Comparison of ENCODE assay signal across 1 cellular context in the genomic region with DNA sequence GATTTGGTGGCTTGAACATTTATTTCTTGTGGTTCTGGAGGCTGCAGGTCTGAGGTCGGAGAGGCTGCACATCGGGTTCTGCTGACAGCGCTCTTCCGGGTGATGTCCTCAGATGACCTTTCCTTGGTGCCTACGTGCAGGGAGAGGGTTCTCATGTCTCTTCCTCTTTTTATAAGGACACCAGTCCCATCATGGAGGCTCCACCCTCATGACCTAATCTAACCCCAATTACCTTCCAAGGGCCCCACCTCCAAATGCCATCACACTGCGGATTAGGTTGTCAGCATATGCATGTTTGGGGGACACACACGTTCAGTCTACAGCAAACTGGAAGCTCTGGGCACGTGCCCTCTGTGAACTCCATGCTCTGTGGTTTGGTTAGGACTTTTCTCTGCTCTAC.
TF ChIP-seq lines count a peak whose summit lies in the region.

No MANE protein-coding gene starts in this region.

TF ChIP-seq in WTC11, 78 proteins besides CTCF, POLR2A, EP300 and RAD21 (continued from another document):
- TF ChIP-seq, protein P1, sequence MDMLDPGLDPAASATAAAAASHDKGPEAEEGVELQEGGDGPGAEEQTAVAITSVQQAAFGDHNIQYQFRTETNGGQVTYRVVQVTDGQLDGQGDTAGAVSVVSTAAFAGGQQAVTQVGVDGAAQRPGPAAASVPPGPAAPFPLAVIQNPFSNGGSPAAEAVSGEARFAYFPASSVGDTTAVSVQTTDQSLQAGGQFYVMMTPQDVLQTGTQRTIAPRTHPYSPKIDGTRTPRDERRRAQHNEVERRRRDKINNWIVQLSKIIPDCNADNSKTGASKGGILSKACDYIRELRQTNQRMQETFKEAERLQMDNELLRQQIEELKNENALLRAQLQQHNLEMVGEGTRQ (CRISPR knock-in tag; IDR thresholded peaks at IDR 0.05): no peak
- TF ChIP-seq TCF7 (CRISPR knock-in tag; IDR thresholded peaks at IDR 0.05; ENCODE audit: low read depth) (no peak), MXD4 (CRISPR knock-in tag; IDR thresholded peaks at IDR 0.05; ENCODE audit: borderline replicate concordance) (no peak), ZNF416 (CRISPR knock-in tag; IDR thresholded peaks at IDR 0.05) (no peak), GRHL2 (CRISPR knock-in tag; IDR thresholded peaks at IDR 0.05; ENCODE audit: insufficient replicate concordance, severe bottlenecking) (no peak), RORB (CRISPR knock-in tag; IDR thresholded peaks at IDR 0.05) (no peak), CREB1 (CRISPR knock-in tag; IDR thresholded peaks at IDR 0.05) (no peak), CBFB (CRISPR knock-in tag; IDR thresholded peaks at IDR 0.05; ENCODE audit: low read depth) (no peak), ATF1 (CRISPR knock-in tag; IDR thresholded peaks at IDR 0.05) (no peak)
- TF ChIP-seq, protein P2, sequence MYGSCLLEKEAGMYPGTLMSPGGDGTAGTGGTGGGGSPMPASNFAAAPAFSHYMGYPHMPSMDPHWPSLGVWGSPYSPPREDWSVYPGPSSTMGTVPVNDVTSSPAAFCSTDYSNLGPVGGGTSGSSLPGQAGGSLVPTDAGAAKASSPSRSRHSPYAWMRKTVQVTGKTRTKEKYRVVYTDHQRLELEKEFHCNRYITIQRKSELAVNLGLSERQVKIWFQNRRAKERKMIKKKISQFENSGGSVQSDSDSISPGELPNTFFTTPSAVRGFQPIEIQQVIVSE (CRISPR knock-in tag; IDR thresholded peaks at IDR 0.05; ENCODE audit: borderline replicate concordance): no peak
- TF ChIP-seq, protein P3, sequence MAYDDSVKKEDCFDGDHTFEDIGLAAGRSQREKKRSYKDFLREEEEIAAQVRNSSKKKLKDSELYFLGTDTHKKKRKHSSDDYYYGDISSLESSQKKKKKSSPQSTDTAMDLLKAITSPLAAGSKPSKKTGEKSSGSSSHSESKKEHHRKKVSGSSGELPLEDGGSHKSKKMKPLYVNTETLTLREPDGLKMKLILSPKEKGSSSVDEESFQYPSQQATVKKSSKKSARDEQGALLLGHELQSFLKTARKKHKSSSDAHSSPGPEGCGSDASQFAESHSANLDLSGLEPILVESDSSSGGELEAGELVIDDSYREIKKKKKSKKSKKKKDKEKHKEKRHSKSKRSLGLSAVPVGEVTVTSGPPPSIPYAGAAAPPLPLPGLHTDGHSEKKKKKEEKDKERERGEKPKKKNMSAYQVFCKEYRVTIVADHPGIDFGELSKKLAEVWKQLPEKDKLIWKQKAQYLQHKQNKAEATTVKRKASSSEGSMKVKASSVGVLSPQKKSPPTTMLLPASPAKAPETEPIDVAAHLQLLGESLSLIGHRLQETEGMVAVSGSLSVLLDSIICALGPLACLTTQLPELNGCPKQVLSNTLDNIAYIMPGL (CRISPR knock-in tag; IDR thresholded peaks at IDR 0.05): no peak
- TF ChIP-seq, protein P4, sequence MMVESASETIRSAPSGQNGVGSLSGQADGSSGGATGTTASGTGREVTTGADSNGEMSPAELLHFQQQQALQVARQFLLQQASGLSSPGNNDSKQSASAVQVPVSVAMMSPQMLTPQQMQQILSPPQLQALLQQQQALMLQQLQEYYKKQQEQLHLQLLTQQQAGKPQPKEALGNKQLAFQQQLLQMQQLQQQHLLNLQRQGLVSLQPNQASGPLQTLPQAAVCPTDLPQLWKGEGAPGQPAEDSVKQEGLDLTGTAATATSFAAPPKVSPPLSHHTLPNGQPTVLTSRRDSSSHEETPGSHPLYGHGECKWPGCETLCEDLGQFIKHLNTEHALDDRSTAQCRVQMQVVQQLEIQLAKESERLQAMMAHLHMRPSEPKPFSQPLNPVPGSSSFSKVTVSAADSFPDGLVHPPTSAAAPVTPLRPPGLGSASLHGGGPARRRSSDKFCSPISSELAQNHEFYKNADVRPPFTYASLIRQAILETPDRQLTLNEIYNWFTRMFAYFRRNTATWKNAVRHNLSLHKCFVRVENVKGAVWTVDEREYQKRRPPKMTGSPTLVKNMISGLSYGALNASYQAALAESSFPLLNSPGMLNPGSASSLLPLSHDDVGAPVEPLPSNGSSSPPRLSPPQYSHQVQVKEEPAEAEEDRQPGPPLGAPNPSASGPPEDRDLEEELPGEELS (CRISPR knock-in tag; IDR thresholded peaks at IDR 0.05): no peak
